In genomic region chr17:7215652-7216139, GRCh38 we compare ENCODE assay signal across 8 cellular contexts. TPM values are rescaled to one million over a fixed set of nuclear protein-coding genes. Genes with fewer than 3 reads are reported as not detected.
A peak's percentile ranks its signal among the peaks of the same experiment; 100 is the strongest.
DNase-seq lines count a peak whose midpoint lies in the region; ATAC-seq and TF ChIP-seq lines count a peak whose summit lies in the region.

No MANE protein-coding gene starts in this region.

- H3K27me3 Mint-ChIP-seq in WTC11 (ENCODE audit: low read depth): peaks cover 4% of the 10 kb centered on the region; the same call in 1 of the 2 replicates

- peak; percentile 15 to 34 for DNase-seq in SHP77 (lab: John Stamatoyannopoulos, UW)
- no peak for DNase-seq in SHP77 treated with DMSO at 0.1 percent for 48 hours (lab: John Stamatoyannopoulos, UW)
- no peak for DNase-seq in WTC11 (ENCODE audit: low spot score)
- DNase-seq in right cardiac atrium: peak in 2 of 3 donors; percentile 18 to 59
- no peak for DNase-seq in dedifferentiated amniotic fluid mesenchymal stem cell (ENCODE audit: extremely low spot score)
- no peak for DNase-seq in erythroblast (lab: John Stamatoyannopoulos, UW)
- DNase-seq in GM13977 (ENCODE audit: low spot score): no peak

- POLR2A ChIA-PET in WTC11 (lab: Charles Lee): no interaction called here

- intact Hi-C loops in right cardiac atrium (cut with DNase I): no loop called here

- H3K27me3 ChIP-seq in right cardiac atrium (ENCODE audit: control insufficient read depth, insufficient read depth) (no peaks in the 10 kb centered on the region), stomach smooth muscle (ENCODE audit: control insufficient read depth in 1 of 2, insufficient read depth in 2 of 2, low read length in 2 of 2) (no peaks in the 10 kb centered on the region)

- no peaks in the 10 kb centered on the region for H3K36me3 Mint-ChIP-seq in WTC11

- H3K9ac ChIP-seq in stomach smooth muscle (ENCODE audit: low read length in 2 of 2): peak overlapping the region; percentile 36 to 37

- TF ChIP-seq POLR2A in erythroblast (IDR thresholded peaks at IDR 0.05; ENCODE audit: low read length): no peak

- peak overlapping the region; percentile 96 for H3K27ac Mint-ChIP-seq in WTC11

- ATAC-seq in WTC11: no peak
- no peak for ATAC-seq in right cardiac atrium

- H3K27ac ChIP-seq in right cardiac atrium (ENCODE audit: low read length): peak overlapping the region; percentile 45
- H3K27ac ChIP-seq in stomach smooth muscle (ENCODE audit: low read length): peak overlapping the region; percentile 80

- 9% methylated on average over 9 of the region's 9 CpGs for WGBS in right cardiac atrium

- no peaks in the 10 kb centered on the region for H3K36me3 ChIP-seq in stomach smooth muscle (ENCODE audit: control insufficient read depth in 2 of 2, insufficient read depth in 2 of 2, low read length in 2 of 2)

- peaks cover 58% of the 10 kb centered on the region for H3K4me1 Mint-ChIP-seq in WTC11

- H3K9me3 Mint-ChIP-seq in WTC11: no peaks in the 10 kb centered on the region

- peak overlapping the region; percentile 86 for H3K4me3 Mint-ChIP-seq in WTC11

- H3K9me3 ChIP-seq in right cardiac atrium (ENCODE audit: control insufficient read depth, low read length) (no peaks in the 10 kb centered on the region), stomach smooth muscle (ENCODE audit: control insufficient read depth in 2 of 2, low read length in 2 of 2) (no peaks in the 10 kb centered on the region)

- H3K4me1 ChIP-seq in right cardiac atrium (ENCODE audit: control insufficient read depth, insufficient read depth, low read length) (no peaks in the 10 kb centered on the region), stomach smooth muscle (ENCODE audit: control insufficient read depth, insufficient read depth, low read length) (peaks cover 67% of the 10 kb centered on the region)

- in situ Hi-C loops in GM13977 (cut with MboI; ENCODE audit: low pct_unique_long_range_greater_than_20kb, low sequenced_read_pairs, unreplicated experiment): no loop called here

- no peak overlapping the region for H3K4me3 ChIP-seq in right cardiac atrium (ENCODE audit: low read length)
- peak overlapping the region; percentile 68 to 83 for H3K4me3 ChIP-seq in stomach smooth muscle (ENCODE audit: low read length in 2 of 2)

- TF ChIP-seq CTCF in WTC11 (IDR thresholded peaks at IDR 0.05) (no peak), GM13977 (IDR thresholded peaks at IDR 0.05; ENCODE audit: extremely low read depth, insufficient read depth, missing control alignments) (no peak)

- CTCF ChIA-PET in WTC11 (lab: Charles Lee): interaction anchor here (0.6 to 2.9 kb wide), 4 partner anchors 51 to 170 kb away, joined by 3 to 11 read pairs (median 6); no protein-coding TSS in a partner anchor

TF ChIP-seq in WTC11, 78 proteins besides CTCF, POLR2A, EP300 and RAD21:
- TF ChIP-seq TEAD1 (CRISPR knock-in tag; IDR thresholded peaks at IDR 0.05) (no peak), NR1H2 (CRISPR knock-in tag; IDR thresholded peaks at IDR 0.05) (no peak), CREB1 (CRISPR knock-in tag; IDR thresholded peaks at IDR 0.05) (no peak)
- TF ChIP-seq, protein P1, sequence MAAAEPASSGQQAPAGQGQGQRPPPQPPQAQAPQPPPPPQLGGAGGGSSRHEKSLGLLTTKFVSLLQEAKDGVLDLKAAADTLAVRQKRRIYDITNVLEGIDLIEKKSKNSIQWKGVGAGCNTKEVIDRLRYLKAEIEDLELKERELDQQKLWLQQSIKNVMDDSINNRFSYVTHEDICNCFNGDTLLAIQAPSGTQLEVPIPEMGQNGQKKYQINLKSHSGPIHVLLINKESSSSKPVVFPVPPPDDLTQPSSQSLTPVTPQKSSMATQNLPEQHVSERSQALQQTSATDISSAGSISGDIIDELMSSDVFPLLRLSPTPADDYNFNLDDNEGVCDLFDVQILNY (CRISPR knock-in tag; IDR thresholded peaks at IDR 0.05): no peak
TF ChIP-seq in WTC11: peak in this region for 0.

RNA-seq across cellular contexts. Expression of gene DLG4, which starts 3.9 kb away (rescaled TPM):
- total RNA-seq in WTC11 (2021): 47.1 to 59.7 TPM (median 48.0 TPM) in 3 replicates
- 10 to 100 TPM; 28.7 to 36.2 (median 31.5) TPM for total RNA-seq in right cardiac atrium
- 23.3 TPM for polyA plus RNA-seq in right cardiac atrium

RNA-seq across cellular contexts. Expression of gene ACADVL, which starts 4.0 kb away (rescaled TPM):
- total RNA-seq in WTC11 (2021): 213 to 236 TPM (median 221 TPM) in 3 replicates
- total RNA-seq in right cardiac atrium: 1,000 to 10,000 TPM in 3 of 4 donors, 100 to 1,000 TPM in 1; 896 to 1,154 (median 1,049) TPM
- 1,142 TPM for polyA plus RNA-seq in right cardiac atrium

RNA-seq across cellular contexts. Expression of gene DVL2, which starts 18.6 kb away (rescaled TPM):
- total RNA-seq in WTC11 (2021) (57.6 to 67.3 TPM (median 59.8 TPM) in 3 replicates), right cardiac atrium (10 to 100 TPM; 20.0 to 26.1 (median 23.4) TPM)
- polyA plus RNA-seq in right cardiac atrium: 14.6 TPM

RNA-seq across cellular contexts. Expression of gene PHF23, which starts 23.6 kb away (rescaled TPM):
- total RNA-seq in WTC11 (2021): 45.8 to 50.1 TPM (median 49.1 TPM) in 3 replicates
- 10 to 100 TPM; 22.2 to 30.4 (median 24.5) TPM for total RNA-seq in right cardiac atrium
- polyA plus RNA-seq in right cardiac atrium: 18.8 TPM

RNA-seq across cellular contexts. Expression of gene GABARAP, which starts 26.6 kb away (rescaled TPM):
- 228 to 247 TPM (median 238 TPM) in 3 replicates for total RNA-seq in WTC11 (2021)
- 100 to 1,000 TPM; 492 to 540 (median 522) TPM for total RNA-seq in right cardiac atrium
- polyA plus RNA-seq in right cardiac atrium: 741 TPM

Comparison
In these comparisons a context has a peak if more than half of its experiments do, and no peak if none do; other contexts are left out.
1. DNase-seq: peak in SHP77 (2 of 2) and right cardiac atrium (2 of 3); none in SHP77 treated with DMSO at 0.1 percent for 48 hours (single experiment), WTC11 (single experiment), dedifferentiated amniotic fluid mesenchymal stem cell (single experiment), erythroblast (0 of 2) and GM13977 (single experiment).